1 cellular context compared by ENCODE assay signal in the genomic region with DNA sequence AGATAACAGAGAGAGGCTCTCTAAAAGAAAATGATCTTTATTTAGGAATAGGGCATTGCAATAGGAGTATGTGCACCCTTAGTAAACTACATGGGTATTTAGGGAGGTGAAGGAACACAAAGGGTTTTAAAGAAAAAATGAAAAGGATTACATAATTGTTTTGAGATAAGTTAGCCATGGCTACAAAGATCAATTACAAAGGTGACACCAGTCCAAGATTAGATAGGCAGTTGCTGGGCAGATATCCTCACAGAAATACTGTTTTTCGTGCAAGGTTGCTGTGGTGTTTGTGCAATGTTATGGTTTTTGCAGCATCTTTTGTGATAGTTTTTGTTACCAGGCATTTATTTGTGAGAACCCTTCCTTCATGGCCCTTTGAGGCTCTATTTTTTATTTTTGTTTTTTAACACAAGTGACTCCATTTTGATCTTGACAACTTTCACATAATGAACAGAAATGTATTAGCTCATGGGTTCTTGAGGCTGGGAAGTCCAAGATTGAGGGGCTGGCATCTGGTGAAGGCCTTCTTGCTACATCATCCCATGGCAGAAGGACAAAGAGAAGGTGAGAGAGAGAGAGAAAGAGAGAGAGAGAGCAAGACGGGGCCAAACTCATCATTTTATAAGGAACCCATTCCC.
TF ChIP-seq lines count a peak whose summit lies in the region.

No MANE protein-coding gene starts in this region.

TF ChIP-seq in K562, 482 proteins besides CTCF, POLR2A, EP300 and RAD21 (continued from another document):
- TF ChIP-seq, protein P1, sequence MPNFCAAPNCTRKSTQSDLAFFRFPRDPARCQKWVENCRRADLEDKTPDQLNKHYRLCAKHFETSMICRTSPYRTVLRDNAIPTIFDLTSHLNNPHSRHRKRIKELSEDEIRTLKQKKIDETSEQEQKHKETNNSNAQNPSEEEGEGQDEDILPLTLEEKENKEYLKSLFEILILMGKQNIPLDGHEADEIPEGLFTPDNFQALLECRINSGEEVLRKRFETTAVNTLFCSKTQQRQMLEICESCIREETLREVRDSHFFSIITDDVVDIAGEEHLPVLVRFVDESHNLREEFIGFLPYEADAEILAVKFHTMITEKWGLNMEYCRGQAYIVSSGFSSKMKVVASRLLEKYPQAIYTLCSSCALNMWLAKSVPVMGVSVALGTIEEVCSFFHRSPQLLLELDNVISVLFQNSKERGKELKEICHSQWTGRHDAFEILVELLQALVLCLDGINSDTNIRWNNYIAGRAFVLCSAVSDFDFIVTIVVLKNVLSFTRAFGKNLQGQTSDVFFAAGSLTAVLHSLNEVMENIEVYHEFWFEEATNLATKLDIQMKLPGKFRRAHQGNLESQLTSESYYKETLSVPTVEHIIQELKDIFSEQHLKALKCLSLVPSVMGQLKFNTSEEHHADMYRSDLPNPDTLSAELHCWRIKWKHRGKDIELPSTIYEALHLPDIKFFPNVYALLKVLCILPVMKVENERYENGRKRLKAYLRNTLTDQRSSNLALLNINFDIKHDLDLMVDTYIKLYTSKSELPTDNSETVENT (CRISPR knock-in tag; IDR thresholded peaks at IDR 0.05) = no peak
- TF ChIP-seq BHLHE40 (IDR thresholded peaks at IDR 0.05; ENCODE audit: low read length) = no peak
- TF ChIP-seq, protein P2, sequence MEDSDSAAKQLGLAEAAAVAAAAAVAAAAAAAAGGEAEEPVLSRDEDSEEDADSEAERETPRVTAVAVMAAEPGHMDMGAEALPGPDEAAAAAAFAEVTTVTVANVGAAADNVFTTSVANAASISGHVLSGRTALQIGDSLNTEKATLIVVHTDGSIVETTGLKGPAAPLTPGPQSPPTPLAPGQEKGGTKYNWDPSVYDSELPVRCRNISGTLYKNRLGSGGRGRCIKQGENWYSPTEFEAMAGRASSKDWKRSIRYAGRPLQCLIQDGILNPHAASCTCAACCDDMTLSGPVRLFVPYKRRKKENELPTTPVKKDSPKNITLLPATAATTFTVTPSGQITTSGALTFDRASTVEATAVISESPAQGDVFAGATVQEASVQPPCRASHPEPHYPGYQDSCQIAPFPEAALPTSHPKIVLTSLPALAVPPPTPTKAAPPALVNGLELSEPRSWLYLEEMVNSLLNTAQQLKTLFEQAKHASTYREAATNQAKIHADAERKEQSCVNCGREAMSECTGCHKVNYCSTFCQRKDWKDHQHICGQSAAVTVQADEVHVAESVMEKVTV (CRISPR knock-in tag; IDR thresholded peaks at IDR 0.05) = no peak
- TF ChIP-seq PTBP1 (IDR thresholded peaks at IDR 0.05; ENCODE audit: low read depth, low read length) = no peak
- TF ChIP-seq, protein P3, sequence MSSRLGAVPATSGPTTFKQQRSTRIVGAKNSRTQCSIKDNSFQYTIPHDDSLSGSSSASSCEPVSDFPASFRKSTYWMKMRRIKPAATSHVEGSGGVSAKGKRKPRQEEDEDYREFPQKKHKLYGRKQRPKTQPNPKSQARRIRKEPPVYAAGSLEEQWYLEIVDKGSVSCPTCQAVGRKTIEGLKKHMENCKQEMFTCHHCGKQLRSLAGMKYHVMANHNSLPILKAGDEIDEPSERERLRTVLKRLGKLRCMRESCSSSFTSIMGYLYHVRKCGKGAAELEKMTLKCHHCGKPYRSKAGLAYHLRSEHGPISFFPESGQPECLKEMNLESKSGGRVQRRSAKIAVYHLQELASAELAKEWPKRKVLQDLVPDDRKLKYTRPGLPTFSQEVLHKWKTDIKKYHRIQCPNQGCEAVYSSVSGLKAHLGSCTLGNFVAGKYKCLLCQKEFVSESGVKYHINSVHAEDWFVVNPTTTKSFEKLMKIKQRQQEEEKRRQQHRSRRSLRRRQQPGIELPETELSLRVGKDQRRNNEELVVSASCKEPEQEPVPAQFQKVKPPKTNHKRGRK (tag; IDR thresholded peaks at IDR 0.05) = no peak
- TF ChIP-seq HDAC3 (IDR thresholded peaks at IDR 0.05; ENCODE audit: borderline replicate concordance, partially characterized antibody) = no peak
- TF ChIP-seq, protein P4, sequence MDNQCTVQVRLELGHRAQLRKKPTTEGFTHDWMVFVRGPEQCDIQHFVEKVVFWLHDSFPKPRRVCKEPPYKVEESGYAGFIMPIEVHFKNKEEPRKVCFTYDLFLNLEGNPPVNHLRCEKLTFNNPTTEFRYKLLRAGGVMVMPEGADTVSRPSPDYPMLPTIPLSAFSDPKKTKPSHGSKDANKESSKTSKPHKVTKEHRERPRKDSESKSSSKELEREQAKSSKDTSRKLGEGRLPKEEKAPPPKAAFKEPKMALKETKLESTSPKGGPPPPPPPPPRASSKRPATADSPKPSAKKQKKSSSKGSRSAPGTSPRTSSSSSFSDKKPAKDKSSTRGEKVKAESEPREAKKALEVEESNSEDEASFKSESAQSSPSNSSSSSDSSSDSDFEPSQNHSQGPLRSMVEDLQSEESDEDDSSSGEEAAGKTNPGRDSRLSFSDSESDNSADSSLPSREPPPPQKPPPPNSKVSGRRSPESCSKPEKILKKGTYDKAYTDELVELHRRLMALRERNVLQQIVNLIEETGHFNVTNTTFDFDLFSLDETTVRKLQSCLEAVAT (IDR thresholded peaks at IDR 0.05) = no peak
- TF ChIP-seq, protein P5, sequence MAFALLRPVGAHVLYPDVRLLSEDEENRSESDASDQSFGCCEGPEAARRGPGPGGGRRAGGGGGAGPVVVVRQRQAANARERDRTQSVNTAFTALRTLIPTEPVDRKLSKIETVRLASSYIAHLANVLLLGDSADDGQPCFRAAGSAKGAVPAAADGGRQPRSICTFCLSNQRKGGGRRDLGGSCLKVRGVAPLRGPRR (CRISPR knock-in tag; IDR thresholded peaks at IDR 0.05) = no peak
- no peak for TF ChIP-seq NR1H2 (CRISPR knock-in tag; IDR thresholded peaks at IDR 0.05)
- TF ChIP-seq STAT5B (CRISPR knock-in tag; IDR thresholded peaks at IDR 0.05) = no peak
- TF ChIP-seq, protein P6, sequence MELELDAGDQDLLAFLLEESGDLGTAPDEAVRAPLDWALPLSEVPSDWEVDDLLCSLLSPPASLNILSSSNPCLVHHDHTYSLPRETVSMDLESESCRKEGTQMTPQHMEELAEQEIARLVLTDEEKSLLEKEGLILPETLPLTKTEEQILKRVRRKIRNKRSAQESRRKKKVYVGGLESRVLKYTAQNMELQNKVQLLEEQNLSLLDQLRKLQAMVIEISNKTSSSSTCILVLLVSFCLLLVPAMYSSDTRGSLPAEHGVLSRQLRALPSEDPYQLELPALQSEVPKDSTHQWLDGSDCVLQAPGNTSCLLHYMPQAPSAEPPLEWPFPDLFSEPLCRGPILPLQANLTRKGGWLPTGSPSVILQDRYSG (tag; conservative IDR thresholded peaks at IDR 0.05; ENCODE audit: low read depth) = peak; percentile 70; the same call in 1 of the 2 replicates
- no peak for TF ChIP-seq MYBL2 (IDR thresholded peaks at IDR 0.05; ENCODE audit: low read depth)
- TF ChIP-seq MYBL2 (CRISPR knock-in tag; IDR thresholded peaks at IDR 0.05; ENCODE audit: borderline replicate concordance) = no peak
- TF ChIP-seq, protein P7, sequence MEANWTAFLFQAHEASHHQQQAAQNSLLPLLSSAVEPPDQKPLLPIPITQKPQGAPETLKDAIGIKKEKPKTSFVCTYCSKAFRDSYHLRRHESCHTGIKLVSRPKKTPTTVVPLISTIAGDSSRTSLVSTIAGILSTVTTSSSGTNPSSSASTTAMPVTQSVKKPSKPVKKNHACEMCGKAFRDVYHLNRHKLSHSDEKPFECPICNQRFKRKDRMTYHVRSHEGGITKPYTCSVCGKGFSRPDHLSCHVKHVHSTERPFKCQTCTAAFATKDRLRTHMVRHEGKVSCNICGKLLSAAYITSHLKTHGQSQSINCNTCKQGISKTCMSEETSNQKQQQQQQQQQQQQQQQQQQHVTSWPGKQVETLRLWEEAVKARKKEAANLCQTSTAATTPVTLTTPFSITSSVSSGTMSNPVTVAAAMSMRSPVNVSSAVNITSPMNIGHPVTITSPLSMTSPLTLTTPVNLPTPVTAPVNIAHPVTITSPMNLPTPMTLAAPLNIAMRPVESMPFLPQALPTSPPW (CRISPR knock-in tag; IDR thresholded peaks at IDR 0.05) = no peak
- no peak for TF ChIP-seq HOXB6 (CRISPR knock-in tag; IDR thresholded peaks at IDR 0.05; ENCODE audit: borderline replicate concordance)
- no peak for TF ChIP-seq NR2F6 (CRISPR knock-in tag; IDR thresholded peaks at IDR 0.05)
- TF ChIP-seq IRF2 (CRISPR knock-in tag; IDR thresholded peaks at IDR 0.05) = no peak
- no peak for TF ChIP-seq SAFB (IDR thresholded peaks at IDR 0.05; ENCODE audit: borderline replicate concordance, low read depth, low read length)
- no peak for TF ChIP-seq ZNF717 (CRISPR knock-in tag; IDR thresholded peaks at IDR 0.05)
- TF ChIP-seq, protein P8, sequence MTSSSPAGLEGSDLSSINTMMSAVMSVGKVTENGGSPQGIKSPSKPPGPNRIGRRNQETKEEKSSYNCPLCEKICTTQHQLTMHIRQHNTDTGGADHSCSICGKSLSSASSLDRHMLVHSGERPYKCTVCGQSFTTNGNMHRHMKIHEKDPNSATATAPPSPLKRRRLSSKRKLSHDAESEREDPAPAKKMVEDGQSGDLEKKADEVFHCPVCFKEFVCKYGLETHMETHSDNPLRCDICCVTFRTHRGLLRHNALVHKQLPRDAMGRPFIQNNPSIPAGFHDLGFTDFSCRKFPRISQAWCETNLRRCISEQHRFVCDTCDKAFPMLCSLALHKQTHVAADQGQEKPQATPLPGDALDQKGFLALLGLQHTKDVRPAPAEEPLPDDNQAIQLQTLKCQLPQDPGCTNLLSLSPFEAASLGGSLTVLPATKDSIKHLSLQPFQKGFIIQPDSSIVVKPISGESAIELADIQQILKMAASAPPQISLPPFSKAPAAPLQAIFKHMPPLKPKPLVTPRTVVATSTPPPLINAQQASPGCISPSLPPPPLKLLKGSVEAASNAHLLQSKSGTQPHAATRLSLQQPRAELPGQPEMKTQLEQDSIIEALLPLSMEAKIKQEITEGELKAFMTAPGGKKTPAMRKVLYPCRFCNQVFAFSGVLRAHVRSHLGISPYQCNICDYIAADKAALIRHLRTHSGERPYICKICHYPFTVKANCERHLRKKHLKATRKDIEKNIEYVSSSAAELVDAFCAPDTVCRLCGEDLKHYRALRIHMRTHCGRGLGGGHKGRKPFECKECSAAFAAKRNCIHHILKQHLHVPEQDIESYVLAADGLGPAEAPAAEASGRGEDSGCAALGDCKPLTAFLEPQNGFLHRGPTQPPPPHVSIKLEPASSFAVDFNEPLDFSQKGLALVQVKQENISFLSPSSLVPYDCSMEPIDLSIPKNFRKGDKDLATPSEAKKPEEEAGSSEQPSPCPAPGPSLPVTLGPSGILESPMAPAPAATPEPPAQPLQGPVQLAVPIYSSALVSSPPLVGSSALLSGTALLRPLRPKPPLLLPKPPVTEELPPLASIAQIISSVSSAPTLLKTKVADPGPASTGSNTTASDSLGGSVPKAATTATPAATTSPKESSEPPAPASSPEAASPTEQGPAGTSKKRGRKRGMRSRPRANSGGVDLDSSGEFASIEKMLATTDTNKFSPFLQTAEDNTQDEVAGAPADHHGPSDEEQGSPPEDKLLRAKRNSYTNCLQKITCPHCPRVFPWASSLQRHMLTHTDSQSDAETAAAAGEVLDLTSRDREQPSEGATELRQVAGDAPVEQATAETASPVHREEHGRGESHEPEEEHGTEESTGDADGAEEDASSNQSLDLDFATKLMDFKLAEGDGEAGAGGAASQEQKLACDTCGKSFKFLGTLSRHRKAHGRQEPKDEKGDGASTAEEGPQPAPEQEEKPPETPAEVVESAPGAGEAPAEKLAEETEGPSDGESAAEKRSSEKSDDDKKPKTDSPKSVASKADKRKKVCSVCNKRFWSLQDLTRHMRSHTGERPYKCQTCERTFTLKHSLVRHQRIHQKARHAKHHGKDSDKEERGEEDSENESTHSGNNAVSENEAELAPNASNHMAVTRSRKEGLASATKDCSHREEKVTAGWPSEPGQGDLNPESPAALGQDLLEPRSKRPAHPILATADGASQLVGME (CRISPR knock-in tag; IDR thresholded peaks at IDR 0.05) = no peak
- TF ChIP-seq ZNF175 (CRISPR knock-in tag; IDR thresholded peaks at IDR 0.05; ENCODE audit: low read depth) = no peak
- TF ChIP-seq SMARCA4 (IDR thresholded peaks at IDR 0.05) = no peak
- TF ChIP-seq NFE2 (IDR thresholded peaks at IDR 0.05; ENCODE audit: low read depth) = no peak
- peak; percentile 46; the same call in 1 of the 2 replicates for TF ChIP-seq MECOM (CRISPR knock-in tag; IDR thresholded peaks at IDR 0.05)
- no peak for TF ChIP-seq FOXK2 (conservative IDR thresholded peaks at IDR 0.05 in 1 of 2, IDR thresholded peaks at IDR 0.05 in 1 of 2; ENCODE audit: low read depth in 2 of 2)
- TF ChIP-seq GABPA (tag; conservative IDR thresholded peaks at IDR 0.05; ENCODE audit: low read depth) = no peak
- no peak for TF ChIP-seq HDAC1 (IDR thresholded peaks at IDR 0.05)
